Comparison of ENCODE assay signal across 9 cellular contexts in the genomic region with DNA sequence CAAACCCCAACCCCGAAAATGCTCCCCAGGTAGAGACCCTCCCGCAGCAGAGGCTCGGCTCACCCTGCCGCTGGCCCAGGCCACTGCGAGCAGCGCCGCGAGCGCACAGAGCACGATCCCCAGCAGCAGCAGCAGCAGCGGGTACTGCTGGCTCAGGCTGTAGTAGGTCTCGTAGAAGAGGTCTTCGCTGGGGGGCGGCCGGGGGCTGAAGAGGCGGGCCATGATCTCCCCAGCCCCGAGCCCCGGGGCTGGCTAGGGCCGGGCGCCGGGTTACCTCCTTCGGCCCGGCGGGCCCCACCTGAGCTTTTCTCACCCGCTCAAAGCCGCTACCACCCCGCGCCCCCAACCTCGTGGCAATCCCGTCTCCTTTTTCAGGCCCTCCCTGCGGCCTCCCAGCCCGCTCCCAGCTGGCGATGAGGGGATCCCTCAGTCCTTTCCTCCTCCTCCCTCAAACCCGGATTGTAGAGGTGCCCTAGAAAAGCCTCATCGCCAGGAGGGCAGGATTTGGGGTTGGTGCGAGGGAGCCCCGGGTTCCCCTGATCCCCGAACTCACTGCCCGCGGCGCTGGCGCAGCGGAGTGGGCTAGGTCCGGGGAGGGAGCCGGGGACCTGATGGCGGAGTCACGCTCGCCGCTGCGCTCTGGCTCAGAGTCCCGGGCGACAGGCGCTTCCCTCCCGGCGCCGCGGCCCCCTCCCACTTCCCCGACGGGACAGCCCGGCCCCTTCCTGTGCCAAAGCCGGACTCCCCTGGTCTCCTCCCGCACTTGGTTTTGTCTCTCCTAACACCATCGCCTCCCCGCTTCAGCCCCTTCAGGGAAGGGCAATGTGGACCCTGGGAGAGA. TPM values are rescaled to one million over a fixed set of nuclear protein-coding genes. Genes with fewer than 3 reads are reported as not detected.
DNase-seq lines count a peak whose midpoint lies in the region; ATAC-seq, FAIRE-seq and TF ChIP-seq lines count a peak whose summit lies in the region.
"Had no signal": no experiment of that assay in that cellular context is flagged by ENCODE, and none has a peak within 500 bp of the region (broad histone marks: within the 10 kb centered on the region; RNA-seq: fewer than 3 reads in every experiment).

A gene (minus strand): TSS at position 641 of the 841 bp plus-strand sequence. CDS start 419 bp downstream, at position 222.

- CTCF ChIA-PET in K562 (lab: Yijun Ruan, JAX; ENCODE audit: low intra/inter-chr PET ratio) = interaction anchor here (1.5 to 3.5 kb wide), 3 partner anchors 78 to 102 kb away, joined by 4 to 35 read pairs (median 19); no protein-coding TSS in a partner anchor

- no peaks in the 10 kb centered on the region for H3K36me3 ChIP-seq in K562 (ENCODE audit: control insufficient read depth, insufficient read depth, low read length)
- H3K36me3 ChIP-seq in kidney (ENCODE audit: control insufficient read depth in 1 of 2, insufficient read depth in 2 of 2, low read length in 2 of 2) = no peaks in the 10 kb centered on the region

- H3K79me2 ChIP-seq in K562 (ENCODE audit: control insufficient read depth, insufficient read depth, low read length) = no peaks in the 10 kb centered on the region

- H3K4me3 ChIP-seq in K562 = no peak within 1 kb of the TSS
- peak within 1 kb of the TSS; percentile 50 to 51 for H3K4me3 ChIP-seq in kidney (ENCODE audit: low read length in 2 of 2)

- peaks cover 0 to 9% of the 10 kb centered on the region in 2 experiments; a peak in 1 of 5 replicates for H3K27me3 ChIP-seq in K562 (ENCODE audit: control insufficient read depth in 2 of 2, insufficient read depth in 2 of 2, low read length in 2 of 2)

- H3K9ac ChIP-seq in K562 (ENCODE audit: insufficient read depth in 1 of 2, low read depth in 2 of 2, low read length in 2 of 2) = no peak within 1 kb of the TSS
- H3K9ac ChIP-seq in kidney (ENCODE audit: low read length in 2 of 2) = peak within 1 kb of the TSS; percentile 29 to 55

- H3K9me1 ChIP-seq in K562 (ENCODE audit: control insufficient read depth, insufficient read depth, low read length) = no peaks in the 10 kb centered on the region

- intact Hi-C loops in K562 (cut with micrococcal nuclease) (loop anchor here (5.0 kb wide), 1 partner anchor 33 kb away; a partner anchor contains a TSS), kidney (cut with DNase I) (loop anchor here (5.0 kb wide), 1 partner anchor 103 kb away; no protein-coding TSS in a partner anchor)

- H2AFZ ChIP-seq in K562 (ENCODE audit: low read depth, low read length) = peak within 1 kb of the TSS; percentile 87; the same call in 1 of the 2 replicates

- no peak for TF ChIP-seq CTCF in K562 (IDR thresholded peaks at IDR 0.05 in 2 of 3, conservative IDR thresholded peaks at IDR 0.05 in 1 of 3; ENCODE audit: insufficient read depth in 2 of 3, low read depth in 1 of 3, low read length in 3 of 3)
- no peak for TF ChIP-seq CTCF in kidney (IDR thresholded peaks at IDR 0.05; ENCODE audit: borderline replicate concordance, extremely low read depth, insufficient read depth)

- POLR2A ChIA-PET in K562 (lab: Yijun Ruan, JAX) = interaction anchor here (0.7 to 2.4 kb wide), 2 partner anchors 97 to 101 kb away, joined by 3 to 20 read pairs; no protein-coding TSS in a partner anchor

- H4K20me1 ChIP-seq in K562 (replicated peaks; ENCODE audit: control insufficient read depth, insufficient read depth, low read length) = no peaks in the 10 kb centered on the region

- DNase-seq in DMS53 (lab: John Stamatoyannopoulos, UW) = peak; percentile 65
- DNase-seq in DMS53 treated with DMSO at 0.1 percent for 48 hours (lab: John Stamatoyannopoulos, UW; ENCODE audit: unreplicated experiment) = no peak
- no peak for DNase-seq in K562 (ENCODE audit: extremely low read depth in 1 of 4, low spot score in 3 of 4)
- peak; percentile 88 for DNase-seq in kidney
- peak; percentile 28 for DNase-seq in stimulated activated naive CD8-positive, alpha-beta T cell treated with anti-CD3 and anti-CD28 coated beads, Interleukin-15, Interleukin-2, amounts not matched to agents 100 U/mL and 50 U/mL, for 24 hours
- no peak for DNase-seq in NCI-H748 (lab: John Stamatoyannopoulos, UW; ENCODE audit: unreplicated experiment)
- no peak for DNase-seq in GOT3 (lab: John Stamatoyannopoulos, UW)

- no peak for TF ChIP-seq POLR2A in K562 (conservative IDR thresholded peaks at IDR 0.05)

- no TSS peak for BruUV-seq in K562 (replicated peaks; lab: Mats Ljungman, UMichigan)

- no peaks in the 10 kb centered on the region for H3K9me3 ChIP-seq in K562 (replicated peaks; ENCODE audit: control insufficient read depth, insufficient read depth, low read depth, low read length)
- H3K9me3 ChIP-seq in kidney (ENCODE audit: control insufficient read depth in 1 of 2, low read length in 2 of 2) = no peaks in the 10 kb centered on the region

- peak within 1 kb of the TSS; percentile 71 for H3K4me2 ChIP-seq in K562 (ENCODE audit: insufficient read depth, low read length)

- TF ChIP-seq EP300 in K562 (IDR thresholded peaks at IDR 0.05; ENCODE audit: low read length) = no peak

- FAIRE-seq in K562 (lab: Jason Lieb, UNC) (no peak), kidney (lab: Jason Lieb, UNC) (no peak)
- FAIRE-seq: A204.1 had no signal

- TF ChIP-seq RAD21 in K562 (CRISPR knock-in tag; conservative IDR thresholded peaks at IDR 0.05 in 1 of 2, IDR thresholded peaks at IDR 0.05 in 1 of 2) = no peak

- in situ Hi-C loops in K562 (cut with MboI) = loop anchor here (5.0 to 25.0 kb wide), 2 partner anchors 98 to 353 kb away; no protein-coding TSS in a partner anchor

- H3K27ac ChIP-seq in K562 (ENCODE audit: extremely low read depth, low read depth, low read length) (no peak within 1 kb of the TSS), kidney (ENCODE audit: low read depth in 2 of 2, low read length in 2 of 2) (peak within 1 kb of the TSS; percentile 48 to 76)

- 60% methylated on average over 23 of the region's 64 CpGs for WGBS in K562 (ENCODE audit: insufficient coverage, low coverage, missing lambda C conversion rate)

- ATAC-seq in K562 = no peak
- ATAC-seq in stimulated activated naive CD8-positive, alpha-beta T cell treated with anti-CD3 and anti-CD28 coated beads, Interleukin-15, Interleukin-2, amounts not matched to agents 100 U/mL and 50 U/mL, for 24 hours = no peak
- ATAC-seq in GM21367 (IDR thresholded peaks at IDR 0.05; ENCODE audit: unreplicated experiment) = no peak

- H3K4me1 ChIP-seq in K562 (replicated peaks in 1 of 2; ENCODE audit: control insufficient read depth in 2 of 2, insufficient read depth in 2 of 2, low read length in 2 of 2) (peaks cover 5 to 44% of the 10 kb centered on the region in 2 experiments; a peak in 4 of 5 replicates), kidney (ENCODE audit: control insufficient read depth in 1 of 2, insufficient read depth in 1 of 2, low read depth in 1 of 2, low read length in 2 of 2) (peaks cover 10 to 19% of the 10 kb centered on the region in 2 donors)

TF ChIP-seq in K562, 482 proteins besides CTCF, POLR2A, EP300 and RAD21:
- no peak for TF ChIP-seq KAT7 (CRISPR knock-in tag; IDR thresholded peaks at IDR 0.05; ENCODE audit: borderline replicate concordance)
- no peak for TF ChIP-seq ZC3H8 (IDR thresholded peaks at IDR 0.05)
- TF ChIP-seq, protein P1, sequence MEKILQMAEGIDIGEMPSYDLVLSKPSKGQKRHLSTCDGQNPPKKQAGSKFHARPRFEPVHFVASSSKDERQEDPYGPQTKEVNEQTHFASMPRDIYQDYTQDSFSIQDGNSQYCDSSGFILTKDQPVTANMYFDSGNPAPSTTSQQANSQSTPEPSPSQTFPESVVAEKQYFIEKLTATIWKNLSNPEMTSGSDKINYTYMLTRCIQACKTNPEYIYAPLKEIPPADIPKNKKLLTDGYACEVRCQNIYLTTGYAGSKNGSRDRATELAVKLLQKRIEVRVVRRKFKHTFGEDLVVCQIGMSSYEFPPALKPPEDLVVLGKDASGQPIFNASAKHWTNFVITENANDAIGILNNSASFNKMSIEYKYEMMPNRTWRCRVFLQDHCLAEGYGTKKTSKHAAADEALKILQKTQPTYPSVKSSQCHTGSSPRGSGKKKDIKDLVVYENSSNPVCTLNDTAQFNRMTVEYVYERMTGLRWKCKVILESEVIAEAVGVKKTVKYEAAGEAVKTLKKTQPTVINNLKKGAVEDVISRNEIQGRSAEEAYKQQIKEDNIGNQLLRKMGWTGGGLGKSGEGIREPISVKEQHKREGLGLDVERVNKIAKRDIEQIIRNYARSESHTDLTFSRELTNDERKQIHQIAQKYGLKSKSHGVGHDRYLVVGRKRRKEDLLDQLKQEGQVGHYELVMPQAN (IDR thresholded peaks at IDR 0.05; ENCODE audit: borderline replicate concordance) = no peak
- TF ChIP-seq, protein P2, sequence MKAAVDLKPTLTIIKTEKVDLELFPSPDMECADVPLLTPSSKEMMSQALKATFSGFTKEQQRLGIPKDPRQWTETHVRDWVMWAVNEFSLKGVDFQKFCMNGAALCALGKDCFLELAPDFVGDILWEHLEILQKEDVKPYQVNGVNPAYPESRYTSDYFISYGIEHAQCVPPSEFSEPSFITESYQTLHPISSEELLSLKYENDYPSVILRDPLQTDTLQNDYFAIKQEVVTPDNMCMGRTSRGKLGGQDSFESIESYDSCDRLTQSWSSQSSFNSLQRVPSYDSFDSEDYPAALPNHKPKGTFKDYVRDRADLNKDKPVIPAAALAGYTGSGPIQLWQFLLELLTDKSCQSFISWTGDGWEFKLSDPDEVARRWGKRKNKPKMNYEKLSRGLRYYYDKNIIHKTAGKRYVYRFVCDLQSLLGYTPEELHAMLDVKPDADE (conservative IDR thresholded peaks at IDR 0.05; ENCODE audit: control insufficient read depth, low read depth, low read length) = no peak
TF ChIP-seq in K562: peak in this region for 0.

RNA-seq across cellular contexts. Expression of the gene that starts here (rescaled TPM):
- total RNA-seq in K562 (2011; cell fraction: chromatin; rRNA removed; ENCODE audit: low replicate concordance) = 1.2 and 6.2 TPM in 2 replicates
- total RNA-seq in K562 (2011; cell fraction: nucleolus; rRNA removed) = 2.2 and 4.5 TPM in 2 replicates
- 2.3 and 2.6 TPM in 2 replicates for total RNA-seq in K562 (2011; cell fraction: nucleoplasm; rRNA removed)
- total RNA-seq in K562 (2014; rRNA removed) (0.09 TPM in 1 of 2 replicates, not detected in the other), K562 (2014; rRNA removed; fragmentation: Illumina TruSeq; extraction: Trizol) (0.18 TPM in 1 of 2 replicates, not detected in the other), K562 (2015; rRNA removed; fragmentation: Illumina TruSeq; extraction: Trizol) (not detected in 2 replicates), K562 (2021) (0.07 and 0.31 TPM in 2 replicates), kidney (57.5 TPM)
- polyA plus RNA-seq in K562 (2011; rRNA removed) (0.21 and 0.39 TPM in 2 replicates), K562 (2014; fragmentation: Illumina TruSeq; extraction: Trizol) (0.04 and 0.06 TPM in 2 replicates), K562 (2014; fragmentation: Nextera tagmentation; extraction: Ambion mirVana) (under 1 TPM in 1 of 2 experiments, not detected in 1; 0.04 TPM), K562 (2014; rRNA removed) (0.15 and 0.47 TPM in 2 replicates), kidney (ENCODE audit: insufficient read depth, low read depth, low replicate concordance) (19.2 TPM)
- polyA plus RNA-seq in K562 (2011; cell fraction: cytosol; rRNA removed) = 0.21 and 0.25 TPM in 2 replicates
- polyA plus RNA-seq in K562 (2011; cell fraction: nucleus; rRNA removed) = 4.5 and 4.7 TPM in 2 replicates
- polyA plus RNA-seq in K562 (2012) = 0.31 and 1.1 TPM in 2 replicates
- 0.15 and 0.39 TPM in 2 replicates for polyA minus RNA-seq in K562 (2011; rRNA and poly(A)+ RNA removed)
- polyA minus RNA-seq in K562 (2011; cell fraction: cytosol; rRNA and poly(A)+ RNA removed) = not detected in 2 replicates
- 0.89 and 3.0 TPM in 2 replicates for polyA minus RNA-seq in K562 (2011; cell fraction: nucleus; rRNA and poly(A)+ RNA removed)

Comparison
In these comparisons a context has a peak if more than half of its experiments do, and no peak if none do; other contexts are left out.
1. DNase-seq: peak in DMS53 (single experiment), kidney (single experiment) and stimulated activated naive CD8-positive, alpha-beta T cell treated with anti-CD3 and anti-CD28 coated beads, Interleukin-15, Interleukin-2, amounts not matched to agents 100 U/mL and 50 U/mL, for 24 hours (single experiment); none in DMS53 treated with DMSO at 0.1 percent for 48 hours (single experiment), K562 (0 of 4), NCI-H748 (single experiment) and GOT3 (single experiment).
2. H3K9ac ChIP-seq: peak in kidney (2 of 2); none in K562 (0 of 2).